ENCODE assay signal across 8 cellular contexts in the genomic region with DNA sequence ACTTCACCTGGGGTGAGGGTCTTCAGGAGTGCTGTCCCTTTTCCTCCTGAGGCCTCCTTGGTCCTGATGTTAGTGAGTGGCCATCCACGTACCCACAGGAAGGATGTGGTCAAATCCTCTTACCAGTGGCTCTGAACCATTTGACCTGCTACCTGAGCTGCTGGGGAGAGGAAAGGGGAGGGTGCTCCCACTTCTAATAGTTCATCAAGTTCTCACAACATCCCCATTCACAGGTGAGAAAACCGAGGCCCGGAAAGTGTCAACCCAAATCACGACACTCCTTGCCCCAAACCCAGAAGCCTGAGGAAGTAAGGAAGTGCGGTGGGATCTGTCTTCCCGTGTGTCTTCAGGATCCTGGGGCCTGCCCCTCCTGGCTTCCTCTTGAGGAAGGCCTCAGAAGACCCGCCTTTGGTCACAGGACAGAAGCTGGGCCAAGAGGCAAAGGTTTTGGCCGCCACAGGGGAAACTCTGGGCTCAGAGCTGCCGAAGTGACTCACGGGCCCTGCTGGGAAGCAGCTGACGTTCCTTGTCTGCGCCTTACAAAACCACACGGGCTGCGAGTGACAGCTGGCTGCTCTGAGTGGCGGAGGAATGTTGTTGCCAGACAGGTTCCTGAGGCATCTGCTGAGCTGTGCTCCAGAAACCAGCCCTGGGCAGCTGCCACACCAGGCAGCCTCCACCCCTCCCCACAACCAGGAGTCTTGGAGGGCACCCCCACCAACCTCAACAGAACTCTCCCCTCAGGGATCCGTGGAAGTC. TPM values are rescaled to one million over a fixed set of nuclear protein-coding genes. Genes with fewer than 3 reads are reported as not detected.
A peak's percentile ranks its signal among the peaks of the same experiment; 100 is the strongest.
DNase-seq lines count a peak whose midpoint lies in the region; ATAC-seq and TF ChIP-seq lines count a peak whose summit lies in the region.

No MANE protein-coding gene starts in this region.

- H3K4me1 Mint-ChIP-seq in CD8-positive, alpha-beta T cell (ENCODE audit: low read depth): peaks cover 5% of the 10 kb centered on the region
- H3K4me1 Mint-ChIP-seq in GM23338: peaks cover 27% of the 10 kb centered on the region
- H3K4me1 Mint-ChIP-seq in osteocyte (ENCODE audit: unreplicated experiment): peaks cover 42% of the 10 kb centered on the region

- H3K36me3 Mint-ChIP-seq in CD8-positive, alpha-beta T cell: no peaks in the 10 kb centered on the region
- H3K36me3 Mint-ChIP-seq in GM23338 (ENCODE audit: low read depth): no peaks in the 10 kb centered on the region
- H3K36me3 Mint-ChIP-seq in osteocyte (ENCODE audit: unreplicated experiment): no peaks in the 10 kb centered on the region

- TF ChIP-seq CTCF in CD8-positive, alpha-beta T cell (IDR thresholded peaks at IDR 0.05): no peak
- TF ChIP-seq CTCF in GM23338 (conservative IDR thresholded peaks at IDR 0.05; ENCODE audit: low read depth in 2 of 2): no peak
- no peak for TF ChIP-seq CTCF in gastroesophageal sphincter (IDR thresholded peaks at IDR 0.05)
- TF ChIP-seq CTCF in osteocyte (IDR thresholded peaks at IDR 0.05): no peak

- no peak overlapping the region for H3K4me3 Mint-ChIP-seq in CD8-positive, alpha-beta T cell
- H3K4me3 Mint-ChIP-seq in GM23338 (no peak overlapping the region), osteocyte (ENCODE audit: unreplicated experiment) (peak overlapping the region; percentile 22)

- no peaks in the 10 kb centered on the region for H3K4me1 ChIP-seq in CD8-positive, alpha-beta T cell (ENCODE audit: insufficient read depth, low read length)
- H3K4me1 ChIP-seq in GM23338 (ENCODE audit: insufficient read depth): peaks cover 9% of the 10 kb centered on the region
- peaks cover 0 to 16% (median 12%) of the 10 kb centered on the region in 3 donors for H3K4me1 ChIP-seq in gastroesophageal sphincter

- H3K4me3 ChIP-seq in CD8-positive, alpha-beta T cell (ENCODE audit: low read depth, low read length): no peak overlapping the region
- H3K4me3 ChIP-seq in GM23338 (no peak overlapping the region), gastroesophageal sphincter (no peak overlapping the region)

- no peak for TF ChIP-seq EP300 in gastroesophageal sphincter (IDR thresholded peaks at IDR 0.05)

- no peaks in the 10 kb centered on the region for H3K36me3 ChIP-seq in CD8-positive, alpha-beta T cell (ENCODE audit: insufficient read depth, low read length)
- H3K36me3 ChIP-seq in GM23338 (ENCODE audit: insufficient read depth) (no peaks in the 10 kb centered on the region), gastroesophageal sphincter (no peaks in the 10 kb centered on the region)

- no peaks in the 10 kb centered on the region for H3K79me2 ChIP-seq in GM23338 (replicated peaks; ENCODE audit: insufficient read depth)

- no peak for TF ChIP-seq POLR2A in gastroesophageal sphincter (IDR thresholded peaks at IDR 0.05)

- H3K9me3 Mint-ChIP-seq in CD8-positive, alpha-beta T cell: no peaks in the 10 kb centered on the region
- no peaks in the 10 kb centered on the region for H3K9me3 Mint-ChIP-seq in GM23338
- no peaks in the 10 kb centered on the region for H3K9me3 Mint-ChIP-seq in osteocyte (ENCODE audit: unreplicated experiment)

- H3K27ac Mint-ChIP-seq in CD8-positive, alpha-beta T cell: peak overlapping the region; percentile 45
- H3K27ac Mint-ChIP-seq in GM23338 (peak overlapping the region; percentile 56; the same call in 1 of the 2 replicates), osteocyte (ENCODE audit: unreplicated experiment) (peak overlapping the region; percentile 91)

- H3K4me2 ChIP-seq in GM23338: no peak overlapping the region; the same call in 1 of the 2 replicates

- CTCF ChIA-PET in CD8-positive, alpha-beta T cell (lab: Charles Lee): no interaction called here

- H3K9me2 ChIP-seq in GM23338 (ENCODE audit: insufficient read depth): no peaks in the 10 kb centered on the region

- DNase-seq in CD8-positive, alpha-beta T cell: peak in 3 of 7 experiments; percentile 40 to 66 (median 46)
- DNase-seq in GM23338 (ENCODE audit: low spot score) (peak; percentile 79), NCI-H510A (lab: John Stamatoyannopoulos, UW) (peak; percentile 80), osteocyte (ENCODE audit: extremely low spot score, unreplicated experiment) (peak; percentile 92), germinal center (ENCODE audit: low spot score) (no peak)
- DNase-seq in activated effector memory CD4-positive, alpha-beta T cell treated with Interleukin-2 at 50 U/mL for 16 hours: peak; percentile 21

- H2AFZ ChIP-seq in GM23338: no peak overlapping the region

- H3K27ac ChIP-seq in CD8-positive, alpha-beta T cell (ENCODE audit: low read depth, low read length): no peak overlapping the region
- no peak overlapping the region for H3K27ac ChIP-seq in GM23338 (ENCODE audit: low read depth)
- peak overlapping the region in 3 of 4 donors; percentile 44 to 72 (median 58) for H3K27ac ChIP-seq in gastroesophageal sphincter

- ATAC-seq in CD8-positive, alpha-beta T cell: peak; percentile 80
- ATAC-seq in GM23338: peak; percentile 93
- ATAC-seq in gastroesophageal sphincter: peak; percentile 95
- no peak for ATAC-seq in GM18873 (IDR thresholded peaks at IDR 0.05; ENCODE audit: low FRiP score, unreplicated experiment)

- no CpG with 5 or more reads among the region's 16 CpGs for WGBS in gastroesophageal sphincter (ENCODE audit: low coverage in 1 of 2), 2 donors

- no peaks in the 10 kb centered on the region for H3K9me3 ChIP-seq in CD8-positive, alpha-beta T cell (ENCODE audit: low read length)
- no peaks in the 10 kb centered on the region for H3K9me3 ChIP-seq in gastroesophageal sphincter

- POLR2A ChIA-PET in CD8-positive, alpha-beta T cell (lab: Charles Lee): no interaction called here

- H4K20me1 ChIP-seq in GM23338 (replicated peaks; ENCODE audit: insufficient read depth): no peaks in the 10 kb centered on the region

- intact Hi-C loops in CD8-positive, alpha-beta T cell (cut with DNase I, micrococcal nuclease): no loop called here

- H3K27me3 ChIP-seq in CD8-positive, alpha-beta T cell (ENCODE audit: insufficient read depth, low read length): no peaks in the 10 kb centered on the region
- H3K27me3 ChIP-seq in GM23338 (ENCODE audit: insufficient read depth): no peaks in the 10 kb centered on the region
- H3K27me3 ChIP-seq in gastroesophageal sphincter: no peaks in the 10 kb centered on the region

- no peaks in the 10 kb centered on the region for H3F3A ChIP-seq in GM23338 (replicated peaks; ENCODE audit: low read depth)

- H3K27me3 Mint-ChIP-seq in CD8-positive, alpha-beta T cell (ENCODE audit: low read depth): peaks cover 3% of the 10 kb centered on the region
- H3K27me3 Mint-ChIP-seq in GM23338 (ENCODE audit: insufficient read depth, low read depth, poor library complexity): peaks cover 10% of the 10 kb centered on the region
- no peaks in the 10 kb centered on the region for H3K27me3 Mint-ChIP-seq in osteocyte (ENCODE audit: unreplicated experiment)

TF ChIP-seq in GM23338, 12 proteins besides CTCF, POLR2A, EP300 and RAD21 (continues in another document):
- TF ChIP-seq STAT1 (IDR thresholded peaks at IDR 0.05; ENCODE audit: unreplicated experiment) (no peak), ZNF331 (CRISPR knock-in tag; IDR thresholded peaks at IDR 0.05; ENCODE audit: low read depth) (no peak), EZH2 (IDR thresholded peaks at IDR 0.05; ENCODE audit: low read depth, unreplicated experiment) (no peak), JUNB (IDR thresholded peaks at IDR 0.05; ENCODE audit: unreplicated experiment) (no peak), NANOG (IDR thresholded peaks at IDR 0.05; ENCODE audit: borderline replicate concordance) (no peak)
- TF ChIP-seq, protein P1, sequence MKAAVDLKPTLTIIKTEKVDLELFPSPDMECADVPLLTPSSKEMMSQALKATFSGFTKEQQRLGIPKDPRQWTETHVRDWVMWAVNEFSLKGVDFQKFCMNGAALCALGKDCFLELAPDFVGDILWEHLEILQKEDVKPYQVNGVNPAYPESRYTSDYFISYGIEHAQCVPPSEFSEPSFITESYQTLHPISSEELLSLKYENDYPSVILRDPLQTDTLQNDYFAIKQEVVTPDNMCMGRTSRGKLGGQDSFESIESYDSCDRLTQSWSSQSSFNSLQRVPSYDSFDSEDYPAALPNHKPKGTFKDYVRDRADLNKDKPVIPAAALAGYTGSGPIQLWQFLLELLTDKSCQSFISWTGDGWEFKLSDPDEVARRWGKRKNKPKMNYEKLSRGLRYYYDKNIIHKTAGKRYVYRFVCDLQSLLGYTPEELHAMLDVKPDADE (IDR thresholded peaks at IDR 0.05): no peak

RNA-seq across cellular contexts. Expression of a gene that starts 13.9 kb away (rescaled TPM):
- 1 to 10 TPM in 1 of 2 experiments, under 1 TPM in 1; 0.36 to 1.1 TPM for total RNA-seq in CD8-positive, alpha-beta T cell
- total RNA-seq in GM23338 (2014; rRNA removed; shearing (Covaris generic)): 11.5 and 12.5 TPM in 2 replicates
- polyA plus RNA-seq in GM23338 (2016; fragmentation: Nextera tagmentation; extraction: Ambion mirVana): 4.4 and 6.6 TPM in 2 replicates
- total RNA-seq in gastroesophageal sphincter (10 to 100 TPM; 17.4 to 78.4 (median 36.2) TPM), osteocyte (191 and 196 TPM in 2 replicates)

Comparison
In these comparisons a context has a peak if more than half of its experiments do, and no peak if none do; other contexts are left out.
1. H3K27ac ChIP-seq: peak in gastroesophageal sphincter (3 of 4); none in CD8-positive, alpha-beta T cell (single experiment) and GM23338 (single experiment).
2. Peak in every context shown above with its lines, with median percentiles within 50 percentile points of each other: H3K27ac Mint-ChIP-seq.